In the genomic region with DNA sequence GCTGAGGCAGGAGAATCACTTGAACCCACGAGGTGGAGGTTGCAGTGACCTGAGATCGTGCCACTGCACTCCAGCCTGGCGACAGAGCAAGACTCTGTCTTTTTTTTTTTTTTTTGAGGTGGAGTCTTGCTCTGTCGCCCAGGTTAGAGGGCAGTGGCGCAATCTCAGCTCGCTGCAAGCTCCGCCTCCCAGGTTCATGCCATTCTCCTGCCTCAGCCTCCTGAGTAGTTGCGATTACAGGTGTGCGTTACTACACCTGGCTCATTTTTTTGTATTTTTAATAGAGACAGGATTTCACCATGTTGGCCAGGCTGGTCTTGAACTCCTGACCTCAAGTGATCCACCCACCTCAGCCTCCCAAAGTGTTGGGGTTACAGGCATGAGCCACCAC, we compare ENCODE assay signal across 1 cellular context.
A peak's percentile ranks its signal among the peaks of the same experiment; 100 is the strongest.
TF ChIP-seq lines count a peak whose summit lies in the region.

No MANE protein-coding gene starts in this region.

TF ChIP-seq in H1, 55 proteins besides CTCF, POLR2A, EP300 and RAD21:
- TF ChIP-seq CEBPB (IDR thresholded peaks at IDR 0.05; ENCODE audit: low read depth, low read length): 0 out of 2 replicates have a peak, but pooled peaks have one; percentile 15
